Comparison of ENCODE assay signal across 1 cellular context in genomic region chr4:55545681-55546632, GRCh38.
A peak's percentile ranks its signal among the peaks of the same experiment; 100 is the strongest.
TF ChIP-seq lines count a peak whose summit lies in the region.

No MANE protein-coding gene starts in this region.

TF ChIP-seq in K562, 482 proteins besides CTCF, POLR2A, EP300 and RAD21 (continued from another document and continues in another):
- TF ChIP-seq GATAD2B (IDR thresholded peaks at IDR 0.05; ENCODE audit: borderline replicate concordance) (no peak; the same call in 1 of the 2 replicates), NFYB (IDR thresholded peaks at IDR 0.05; ENCODE audit: extremely low read depth, insufficient read length) (peak; percentile 11), ZNF589 (CRISPR knock-in tag; IDR thresholded peaks at IDR 0.05; ENCODE audit: low read depth) (no peak), SIN3B (IDR thresholded peaks at IDR 0.05; ENCODE audit: low read depth) (peak; percentile 65), OTX1 (CRISPR knock-in tag; IDR thresholded peaks at IDR 0.05) (no peak), ZNF124 (CRISPR knock-in tag; IDR thresholded peaks at IDR 0.05) (no peak), SETDB1 (IDR thresholded peaks at IDR 0.05; ENCODE audit: low read length) (no peak), ETV5 (CRISPR knock-in tag; IDR thresholded peaks at IDR 0.05; ENCODE audit: low read depth) (peak; percentile 75), ERF (CRISPR knock-in tag; IDR thresholded peaks at IDR 0.05) (0 out of 2 replicates have a peak, but pooled peaks have one; percentile 56), FOXM1 (IDR thresholded peaks at IDR 0.05; ENCODE audit: low read depth) (no peak), FOXM1 (CRISPR knock-in tag; IDR thresholded peaks at IDR 0.05; ENCODE audit: low read depth) (0 out of 2 replicates have a peak, but pooled peaks have one; percentile 40), GTF2B (IDR thresholded peaks at IDR 0.05; ENCODE audit: extremely low read depth, insufficient read length) (no peak), ZBTB40 (IDR thresholded peaks at IDR 0.05) (peak; percentile 91), ZBTB40 (CRISPR knock-in tag; IDR thresholded peaks at IDR 0.05) (no peak), DIDO1 (tag; IDR thresholded peaks at IDR 0.05; ENCODE audit: low read depth) (no peak), MAZ (CRISPR knock-in tag; conservative IDR thresholded peaks at IDR 0.05 in 1 of 2, IDR thresholded peaks at IDR 0.05 in 1 of 2) (peak; percentile 87 to 92), ZNF184 (CRISPR knock-in tag; IDR thresholded peaks at IDR 0.05) (no peak), CBX1 (IDR thresholded peaks at IDR 0.05; ENCODE audit: low read depth) (peak; percentile 34; the same call in 1 of the 2 replicates), POLR3A (IDR thresholded peaks at IDR 0.05; ENCODE audit: borderline replicate concordance, extremely low read depth, insufficient read depth, insufficient read length) (no peak), SMARCE1 (IDR thresholded peaks at IDR 0.05) (no peak), ID3 (CRISPR knock-in tag; IDR thresholded peaks at IDR 0.05) (no peak), ID3 (tag; IDR thresholded peaks at IDR 0.05) (peak; percentile 61; the same call in 1 of the 2 replicates), TCF7 (IDR thresholded peaks at IDR 0.05; ENCODE audit: borderline replicate concordance) (no peak), EHMT2 (IDR thresholded peaks at IDR 0.05) (no peak), HLTF (IDR thresholded peaks at IDR 0.05) (no peak), NUFIP1 (IDR thresholded peaks at IDR 0.05; ENCODE audit: partially characterized antibody) (no peak), SPI1 (IDR thresholded peaks at IDR 0.05; ENCODE audit: borderline replicate concordance, low read depth, low read length) (0 out of 2 replicates have a peak, but pooled peaks have one; percentile 26), ILK (tag; IDR thresholded peaks at IDR 0.05; ENCODE audit: borderline replicate concordance, low read depth) (no peak), CHD1 (IDR thresholded peaks at IDR 0.05; ENCODE audit: low read length) (peak; percentile 79), SNRNP70 (optimal IDR thresholded peaks at IDR 0.05; ENCODE audit: low read depth, low read length) (no peak), BRF1 (IDR thresholded peaks at IDR 0.05; ENCODE audit: borderline replicate concordance, extremely low read depth, insufficient read length) (no peak), POLR2B (IDR thresholded peaks at IDR 0.05; ENCODE audit: low read depth, partially characterized antibody) (peak; percentile 20), ZFX (CRISPR knock-in tag; IDR thresholded peaks at IDR 0.05) (peak; percentile 58), CBX8 (IDR thresholded peaks at IDR 0.05; ENCODE audit: borderline replicate concordance, extremely low read depth, low read depth, low read length, poor library complexity, severe bottlenecking) (no peak), ESRRA (IDR thresholded peaks at IDR 0.05; ENCODE audit: borderline replicate concordance, low read depth) (peak; percentile 79; the same call in 1 of the 2 replicates), NEUROD1 (IDR thresholded peaks at IDR 0.05; ENCODE audit: borderline replicate concordance, low read depth, low read length, partially characterized antibody) (peak; percentile 19), MLLT1 (IDR thresholded peaks at IDR 0.05) (0 out of 4 replicates have a peak, but pooled peaks of 1 of the 2 experiments have one; percentile 64), GABPA (tag; conservative IDR thresholded peaks at IDR 0.05; ENCODE audit: low read depth) (peak; percentile 93), KDM4B (IDR thresholded peaks at IDR 0.05; ENCODE audit: borderline replicate concordance in 2 of 2, low read depth in 1 of 2) (peak in 1 of 2 experiments; percentile 58; a peak in 1 of 4 replicates), SP1 (CRISPR knock-in tag; IDR thresholded peaks at IDR 0.05) (peak; percentile 33; the same call in 1 of the 2 replicates), HNRNPL (IDR thresholded peaks at IDR 0.05; ENCODE audit: low read depth, low read length) (0 out of 2 replicates have a peak, but pooled peaks have one; percentile 44), NR2C2 (CRISPR knock-in tag; IDR thresholded peaks at IDR 0.05) (0 out of 2 replicates have a peak, but pooled peaks have one; percentile 32), NR2C2 (tag; IDR thresholded peaks at IDR 0.05) (peak; percentile 83), HDGF (IDR thresholded peaks at IDR 0.05) (no peak), ZNF318 (IDR thresholded peaks at IDR 0.05; ENCODE audit: borderline replicate concordance in 1 of 2, low read depth in 1 of 2) (no peak), PML (IDR thresholded peaks at IDR 0.05; ENCODE audit: low read length) (no peak; the same call in 1 of the 2 replicates), ELF4 (CRISPR knock-in tag; IDR thresholded peaks at IDR 0.05) (no peak), TAF1 (IDR thresholded peaks at IDR 0.05; ENCODE audit: control insufficient read depth, extremely low read depth, insufficient read depth, low read length, severe bottlenecking) (peak; percentile 78), GTF2A2 (tag; IDR thresholded peaks at IDR 0.05) (0 out of 2 replicates have a peak, but pooled peaks have one; percentile 22)
